In genomic region chr4:72567036-72567435, GRCh38 we compare ENCODE assay signal across 12 cellular contexts. TPM values are rescaled to one million over a fixed set of nuclear protein-coding genes. Genes with fewer than 3 reads are reported as not detected.
A peak's percentile ranks its signal among the peaks of the same experiment; 100 is the strongest.
DNase-seq lines count a peak whose midpoint lies in the region; ATAC-seq, FAIRE-seq and TF ChIP-seq lines count a peak whose summit lies in the region.
"Had no signal": no experiment of that assay in that cellular context is flagged by ENCODE, and none has a peak within 500 bp of the region (broad histone marks: within the 10 kb centered on the region; RNA-seq: fewer than 3 reads in every experiment).

No MANE protein-coding gene starts in this region.

- H3K4me3 ChIP-seq in IMR-90 (ENCODE audit: insufficient read depth, low read depth, low read length): no peak overlapping the region
- H3K4me3 ChIP-seq in adrenal gland: peak overlapping the region in 2 of 4 donors; percentile 42 to 77
- peak overlapping the region; percentile 75; the same call in 1 of the 2 replicates for H3K4me3 ChIP-seq in iPS-18c (ENCODE audit: insufficient read depth, low read depth, low read length)
- H3K4me3 ChIP-seq in smooth muscle cell: peak overlapping the region; percentile 62
- H3K4me3 ChIP-seq: GM12878 had no signal

- H2BK15ac ChIP-seq in IMR-90 (ENCODE audit: low read depth, low read length): no peak overlapping the region

- H2BK20ac ChIP-seq in IMR-90 (ENCODE audit: low read depth, low read length): no peak overlapping the region

- CTCF ChIA-PET in IMR-90 (lab: Yijun Ruan, JAX): interaction anchor here (0.9 to 1.4 kb wide), 5 partner anchors 9 to 114 kb away, joined by 3 to 4 read pairs (median 4); no protein-coding TSS in a partner anchor

- no peak for TF ChIP-seq POLR2A in IMR-90 (IDR thresholded peaks at IDR 0.05; ENCODE audit: low read depth, low read length)
- TF ChIP-seq POLR2A in adrenal gland (IDR thresholded peaks at IDR 0.05): no peak

- H3K4me2 ChIP-seq in IMR-90 (ENCODE audit: low read depth, low read length): no peak overlapping the region
- H3K4me2 ChIP-seq in smooth muscle cell: peak overlapping the region; percentile 88

- no peaks in the 10 kb centered on the region for H3K9me3 ChIP-seq in IMR-90 (ENCODE audit: control insufficient read depth, insufficient read depth, low read length)
- H3K9me3 ChIP-seq in adrenal gland (replicated peaks in 1 of 3): no peaks in the 10 kb centered on the region
- H3K9me3 ChIP-seq in iPS-18c (ENCODE audit: control insufficient read depth, insufficient read depth, low read length): no peaks in the 10 kb centered on the region
- no peaks in the 10 kb centered on the region for H3K9me3 ChIP-seq in smooth muscle cell (replicated peaks; ENCODE audit: low read depth)

- no peak overlapping the region for H2AK5ac ChIP-seq in IMR-90 (ENCODE audit: low read depth, low read length)

- BruUV-seq in IMR-90 (replicated peaks; lab: Mats Ljungman, UMichigan): no TSS peak

- H3K27me3 ChIP-seq in IMR-90 (ENCODE audit: control insufficient read depth, insufficient read depth, low read length) (no peaks in the 10 kb centered on the region), adrenal gland (no peaks in the 10 kb centered on the region), smooth muscle cell (ENCODE audit: low read depth) (no peaks in the 10 kb centered on the region)

- H3K9ac ChIP-seq in IMR-90 (ENCODE audit: low read depth, low read length) (no peak overlapping the region), smooth muscle cell (ENCODE audit: low read depth) (no peak overlapping the region)

- H4K91ac ChIP-seq in IMR-90 (ENCODE audit: insufficient read depth, low read depth, low read length): no peak overlapping the region

- no peaks in the 10 kb centered on the region for H3K79me1 ChIP-seq in IMR-90 (ENCODE audit: low read depth in 1 of 2, low read length in 2 of 2)

- intact Hi-C loops in IMR-90 (cut with micrococcal nuclease): loop anchor here (5.0 kb wide), 1 partner anchor 255 kb away; no protein-coding TSS in a partner anchor
- intact Hi-C loops in adrenal gland (cut with DNase I): no loop called here

- no peak overlapping the region for H3K56ac ChIP-seq in IMR-90 (ENCODE audit: extremely low read depth, insufficient read depth, low read length)

- no peak for DNase-seq in IMR-90
- DNase-seq in adrenal gland: no peak
- DNase-seq in smooth muscle cell (lab: John Stamatoyannopoulos, UW; ENCODE audit: unreplicated experiment): no peak
- DNase-seq in NCI-H345 (lab: John Stamatoyannopoulos, UW): no peak
- no peak for DNase-seq in urothelium cell line (ENCODE audit: low spot score)
- DNase-seq: stimulated activated CD4-positive, alpha-beta T cell treated with anti-CD3 and anti-CD28 coated beads, Interleukin-12 subunit alpha, Interleukin-12 subunit beta, amount 100 ng/mL, for 4 hours had no signal

- H3K79me2 ChIP-seq in smooth muscle cell (ENCODE audit: low read depth): no peaks in the 10 kb centered on the region

- H2AK9ac ChIP-seq in IMR-90 (replicated peaks; ENCODE audit: low read depth, low read length, poor library complexity): no peak overlapping the region

- no peak for FAIRE-seq in urothelium cell line (lab: Jason Lieb, UNC)
- FAIRE-seq: GM12878 had no signal

- no peak for TF ChIP-seq RAD21 in IMR-90 (IDR thresholded peaks at IDR 0.05; ENCODE audit: low read length)

- H3K18ac ChIP-seq in IMR-90 (ENCODE audit: low read depth, low read length): no peak overlapping the region

- WGBS in IMR-90 (ENCODE audit: extremely low coverage in 2 of 2, insufficient read length in 1 of 2), 2 experiments: no CpG with 5 or more reads among the region's 1 CpG
- WGBS in adrenal gland, 4 donors: 17 to 37% (median 24%) methylated on average over 1 of the region's 1 CpG
- WGBS in smooth muscle cell (ENCODE audit: low lambda C conversion rate): 96% methylated on average over 1 of the region's 1 CpG

- ATAC-seq in IMR-90 (ENCODE audit: low read depth): no peak
- ATAC-seq in HG02763 (IDR thresholded peaks at IDR 0.05; ENCODE audit: unreplicated experiment): no peak
- ATAC-seq in GM18861 (IDR thresholded peaks at IDR 0.05; ENCODE audit: unreplicated experiment): no peak

- no peaks in the 10 kb centered on the region for H3K9me1 ChIP-seq in IMR-90 (ENCODE audit: insufficient read depth, low read length)

- no peak overlapping the region for H4K8ac ChIP-seq in IMR-90 (ENCODE audit: low read depth in 2 of 2, low read length in 2 of 2)

- H3K14ac ChIP-seq in IMR-90 (replicated peaks; ENCODE audit: low read depth, low read length): no peak overlapping the region

- no peak overlapping the region; the same call in 1 of the 2 replicates for H3K4ac ChIP-seq in IMR-90 (ENCODE audit: low read depth, low read length)

- H2AFZ ChIP-seq in IMR-90 (replicated peaks; ENCODE audit: low read length, poor library complexity) (no peak overlapping the region), smooth muscle cell (ENCODE audit: low read depth) (no peak overlapping the region)

- no peak overlapping the region for H2BK5ac ChIP-seq in IMR-90 (ENCODE audit: low read depth, low read length, poor library complexity, severe bottlenecking)

- H3K23ac ChIP-seq in IMR-90 (ENCODE audit: low read depth, low read length): 0 out of 2 replicates have a peak overlapping the region, but pooled peaks have one; percentile 32

- no peaks in the 10 kb centered on the region for H4K20me1 ChIP-seq in IMR-90 (ENCODE audit: insufficient read depth, low read length)
- no peaks in the 10 kb centered on the region for H4K20me1 ChIP-seq in smooth muscle cell (ENCODE audit: low read depth)

- H3K36me3 ChIP-seq in IMR-90 (ENCODE audit: control insufficient read depth, insufficient read depth, low read length) (no peaks in the 10 kb centered on the region), adrenal gland (replicated peaks in 1 of 2) (no peaks in the 10 kb centered on the region), smooth muscle cell (ENCODE audit: low read depth) (no peaks in the 10 kb centered on the region)

- dilution Hi-C loops in IMR-90 (cut with HindIII; ENCODE audit: low sequenced_read_pairs, unreplicated experiment): no loop called here

- no peaks in the 10 kb centered on the region; the same call in 1 of the 2 replicates for H3K4me1 ChIP-seq in IMR-90 (ENCODE audit: control insufficient read depth, insufficient read depth, low read length)
- H3K4me1 ChIP-seq in adrenal gland (replicated peaks in 1 of 2): peaks cover 0 to 9% of the 10 kb centered on the region in 2 donors
- peaks cover 7% of the 10 kb centered on the region for H3K4me1 ChIP-seq in smooth muscle cell (ENCODE audit: low read depth)

- H2BK120ac ChIP-seq in IMR-90 (ENCODE audit: low read depth, low read length): no peak overlapping the region

- in situ Hi-C loops in IMR-90 (cut with MboI; ENCODE audit: low sequenced_read_pairs): no loop called here

- no peak overlapping the region for H3K27ac ChIP-seq in IMR-90 (ENCODE audit: insufficient read depth, low read length)
- peak overlapping the region in 4 of 5 donors; percentile 31 to 88 (median 76) for H3K27ac ChIP-seq in adrenal gland
- no peak overlapping the region for H3K27ac ChIP-seq in smooth muscle cell (ENCODE audit: low read depth)

- no peak overlapping the region for H4K5ac ChIP-seq in IMR-90 (ENCODE audit: low read depth, low read length)

- POLR2A ChIA-PET in IMR-90 (lab: Charles Lee; ENCODE audit: unreplicated experiment): no interaction called here

- H3F3A ChIP-seq in smooth muscle cell (ENCODE audit: low read depth): no peaks in the 10 kb centered on the region

- TF ChIP-seq CTCF in IMR-90 (conservative IDR thresholded peaks at IDR 0.05; ENCODE audit: low read depth, low read length) (no peak), adrenal gland (IDR thresholded peaks at IDR 0.05) (no peak), smooth muscle cell (IDR thresholded peaks at IDR 0.05; ENCODE audit: borderline replicate concordance, insufficient read depth, poor library complexity, severe bottlenecking) (no peak)

TF ChIP-seq in IMR-90, 13 proteins besides CTCF, POLR2A, EP300 and RAD21:
- TF ChIP-seq RCOR1 (IDR thresholded peaks at IDR 0.05; ENCODE audit: insufficient replicate concordance, low read length): no peak
- TF ChIP-seq, protein P1, sequence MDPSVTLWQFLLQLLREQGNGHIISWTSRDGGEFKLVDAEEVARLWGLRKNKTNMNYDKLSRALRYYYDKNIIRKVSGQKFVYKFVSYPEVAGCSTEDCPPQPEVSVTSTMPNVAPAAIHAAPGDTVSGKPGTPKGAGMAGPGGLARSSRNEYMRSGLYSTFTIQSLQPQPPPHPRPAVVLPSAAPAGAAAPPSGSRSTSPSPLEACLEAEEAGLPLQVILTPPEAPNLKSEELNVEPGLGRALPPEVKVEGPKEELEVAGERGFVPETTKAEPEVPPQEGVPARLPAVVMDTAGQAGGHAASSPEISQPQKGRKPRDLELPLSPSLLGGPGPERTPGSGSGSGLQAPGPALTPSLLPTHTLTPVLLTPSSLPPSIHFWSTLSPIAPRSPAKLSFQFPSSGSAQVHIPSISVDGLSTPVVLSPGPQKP (IDR thresholded peaks at IDR 0.05; ENCODE audit: borderline replicate concordance, low read depth, low read length): no peak
- no peak for TF ChIP-seq MAFK (IDR thresholded peaks at IDR 0.05; ENCODE audit: low read depth, low read length)
- no peak for TF ChIP-seq CHD1 (IDR thresholded peaks at IDR 0.05; ENCODE audit: low read depth, low read length)
- no peak for TF ChIP-seq CEBPB (IDR thresholded peaks at IDR 0.05; ENCODE audit: low read depth, low read length)
- TF ChIP-seq MXI1 (IDR thresholded peaks at IDR 0.05; ENCODE audit: borderline replicate concordance, low read depth, low read length): no peak
- no peak for TF ChIP-seq MAZ (IDR thresholded peaks at IDR 0.05; ENCODE audit: borderline replicate concordance, low read depth, low read length)
- TF ChIP-seq FOS (IDR thresholded peaks at IDR 0.05; ENCODE audit: low read depth, low read length): no peak
- TF ChIP-seq NFE2L2 (IDR thresholded peaks at IDR 0.05; ENCODE audit: low read depth, low read length): no peak
- TF ChIP-seq, protein P2, sequence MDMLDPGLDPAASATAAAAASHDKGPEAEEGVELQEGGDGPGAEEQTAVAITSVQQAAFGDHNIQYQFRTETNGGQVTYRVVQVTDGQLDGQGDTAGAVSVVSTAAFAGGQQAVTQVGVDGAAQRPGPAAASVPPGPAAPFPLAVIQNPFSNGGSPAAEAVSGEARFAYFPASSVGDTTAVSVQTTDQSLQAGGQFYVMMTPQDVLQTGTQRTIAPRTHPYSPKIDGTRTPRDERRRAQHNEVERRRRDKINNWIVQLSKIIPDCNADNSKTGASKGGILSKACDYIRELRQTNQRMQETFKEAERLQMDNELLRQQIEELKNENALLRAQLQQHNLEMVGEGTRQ (IDR thresholded peaks at IDR 0.05; ENCODE audit: low read depth, low read length): no peak
- TF ChIP-seq BHLHE40 (IDR thresholded peaks at IDR 0.05; ENCODE audit: low read depth, low read length): no peak

RNA-seq across cellular contexts. Expression of gene ADAMTS3, which starts 2.0 kb away (rescaled TPM):
- total RNA-seq in IMR-90 (2012; rRNA removed) (2.5 and 2.9 TPM in 2 replicates), adrenal gland (1 to 10 TPM; 1.1 to 4.1 (median 2.4) TPM), smooth muscle cell (2.2 and 3.1 TPM in 2 replicates)
- polyA plus RNA-seq in IMR-90 (2012; rRNA removed) (0.66 and 0.68 TPM in 2 replicates), adrenal gland (1 to 10 TPM; 1.0 to 2.3 (median 1.1) TPM), smooth muscle cell (0.15 and 0.46 TPM in 2 replicates)
- 0.14 and 0.16 TPM in 2 replicates for polyA plus RNA-seq in IMR-90 (2012; cell fraction: cytosol; rRNA removed)
- polyA plus RNA-seq in IMR-90 (2012; cell fraction: nucleus; rRNA removed; ENCODE audit: low replicate concordance): 0.27 and 0.80 TPM in 2 replicates
- total RNA-seq: activated CD8-positive, alpha-beta T cell treated with anti-CD3 and anti-CD28 coated beads for 36 hours; activated naive CD8-positive, alpha-beta T cell treated with anti-CD3 and anti-CD28 coated beads for 36 hours had no signal

Comparison
In these comparisons a context has a peak if more than half of its experiments do, and no peak if none do; other contexts are left out.
1. H3K27ac ChIP-seq: peak in adrenal gland (4 of 5); none in IMR-90 (single experiment) and smooth muscle cell (single experiment).